8 cellular contexts compared by ENCODE assay signal in genomic region chr5:64384761-64385160, GRCh38.
DNase-seq lines count a peak whose midpoint lies in the region; ATAC-seq and TF ChIP-seq lines count a peak whose summit lies in the region.

No MANE protein-coding gene starts in this region.

- H3K4me3 ChIP-seq in cardiac fibroblast (replicated peaks in 1 of 2; ENCODE audit: low read depth in 2 of 2, low read length in 2 of 2), result no peak overlapping the region

- no peak overlapping the region for H3K4me3 Mint-ChIP-seq in activated naive CD4-positive, alpha-beta T cell treated with anti-CD3 and anti-CD28 coated beads, Interleukin-2, amount 10 ng/mL, durations not matched to agents 7 days and 5 days

- DNase-seq in ELF-1 (ENCODE audit: low read depth, low spot score), result peak; percentile 1
- peak; percentile 7 for DNase-seq in GM20000 (ENCODE audit: low spot score)
- DNase-seq in HPDE6-E6E7 (ENCODE audit: extremely low spot score), result peak; percentile 42
- peak; percentile 16 to 43 for DNase-seq in cardiac fibroblast (ENCODE audit: low read depth in 2 of 2)
- DNase-seq in activated naive CD4-positive, alpha-beta T cell treated with anti-CD3 and anti-CD28 coated beads, Interleukin-2, amount 10 ng/mL, durations not matched to agents 7 days and 5 days, result no peak
- no peak for DNase-seq in middle frontal gyrus (ENCODE audit: extremely low spot score, low spot score)
- DNase-seq in ecto neural progenitor cell (ENCODE audit: low spot score), result no peak
- DNase-seq in stimulated activated naive CD8-positive, alpha-beta T cell treated with anti-CD3 and anti-CD28 coated beads, Interleukin-15, Interleukin-2, amounts not matched to agents 100 U/mL and 50 U/mL, for 24 hours, result no peak

- TF ChIP-seq CTCF in GM20000 (IDR thresholded peaks at IDR 0.05; ENCODE audit: extremely low read depth, missing control alignments), result peak; percentile 28
- peak; percentile 39 for TF ChIP-seq CTCF in cardiac fibroblast (IDR thresholded peaks at IDR 0.05; ENCODE audit: low read depth, low read length)

- no peaks in the 10 kb centered on the region for H3K27me3 Mint-ChIP-seq in activated naive CD4-positive, alpha-beta T cell treated with anti-CD3 and anti-CD28 coated beads, Interleukin-2, amount 10 ng/mL, durations not matched to agents 7 days and 5 days

- no peaks in the 10 kb centered on the region for H3K9me3 Mint-ChIP-seq in activated naive CD4-positive, alpha-beta T cell treated with anti-CD3 and anti-CD28 coated beads, Interleukin-2, amount 10 ng/mL, durations not matched to agents 7 days and 5 days

- CTCF ChIA-PET in activated naive CD4-positive, alpha-beta T cell treated with anti-CD3 and anti-CD28 coated beads, Interleukin-2, amount 10 ng/mL, durations not matched to agents 7 days and 5 days (lab: Charles Lee), result no interaction called here

- H3K4me1 Mint-ChIP-seq in activated naive CD4-positive, alpha-beta T cell treated with anti-CD3 and anti-CD28 coated beads, Interleukin-2, amount 10 ng/mL, durations not matched to agents 7 days and 5 days, result no peaks in the 10 kb centered on the region

- ATAC-seq in stimulated activated naive CD8-positive, alpha-beta T cell treated with anti-CD3 and anti-CD28 coated beads, Interleukin-15, Interleukin-2, amounts not matched to agents 100 U/mL and 50 U/mL, for 24 hours, result no peak

- no peaks in the 10 kb centered on the region for H3K36me3 Mint-ChIP-seq in activated naive CD4-positive, alpha-beta T cell treated with anti-CD3 and anti-CD28 coated beads, Interleukin-2, amount 10 ng/mL, durations not matched to agents 7 days and 5 days

- H3K27ac Mint-ChIP-seq in activated naive CD4-positive, alpha-beta T cell treated with anti-CD3 and anti-CD28 coated beads, Interleukin-2, amount 10 ng/mL, durations not matched to agents 7 days and 5 days, result no peak overlapping the region

Comparison
In these comparisons a context has a peak if more than half of its experiments do, and no peak if none do; other contexts are left out.
1. DNase-seq: peak in ELF-1 (single experiment), GM20000 (single experiment), HPDE6-E6E7 (single experiment) and cardiac fibroblast (2 of 2); none in activated naive CD4-positive, alpha-beta T cell treated with anti-CD3 and anti-CD28 coated beads, Interleukin-2, amount 10 ng/mL, durations not matched to agents 7 days and 5 days (single experiment), middle frontal gyrus (single experiment), ecto neural progenitor cell (single experiment) and stimulated activated naive CD8-positive, alpha-beta T cell treated with anti-CD3 and anti-CD28 coated beads, Interleukin-15, Interleukin-2, amounts not matched to agents 100 U/mL and 50 U/mL, for 24 hours (single experiment).